In genomic region chr3:129003578-129004112, GRCh38 we compare ENCODE assay signal across 1 cellular context.
A peak's percentile ranks its signal among the peaks of the same experiment; 100 is the strongest.
TF ChIP-seq lines count a peak whose summit lies in the region.

No MANE protein-coding gene starts in this region.

TF ChIP-seq in H1, 55 proteins besides CTCF, POLR2A, EP300 and RAD21 (continued from another document):
- TF ChIP-seq CHD7 (IDR thresholded peaks at IDR 0.05; ENCODE audit: insufficient replicate concordance, low read length) = no peak
- TF ChIP-seq ATF3 (IDR thresholded peaks at IDR 0.05; ENCODE audit: insufficient read depth, low read depth, low read length) = no peak
- no peak for TF ChIP-seq USF2 (IDR thresholded peaks at IDR 0.05; ENCODE audit: low read length)
- no peak for TF ChIP-seq ASH2L (IDR thresholded peaks at IDR 0.05; ENCODE audit: low read length)
- TF ChIP-seq BRCA1 (IDR thresholded peaks at IDR 0.05; ENCODE audit: low read depth, low read length) = no peak
- TF ChIP-seq CBX8 (IDR thresholded peaks at IDR 0.05; ENCODE audit: borderline replicate concordance, low read depth, low read length) = no peak
- no peak for TF ChIP-seq KDM1A (IDR thresholded peaks at IDR 0.05; ENCODE audit: borderline replicate concordance, low read length)
- TF ChIP-seq TAF1 (IDR thresholded peaks at IDR 0.05; ENCODE audit: low read depth, low read length) = no peak
- no peak; the same call in 1 of the 2 replicates for TF ChIP-seq CEBPB (IDR thresholded peaks at IDR 0.05; ENCODE audit: low read depth, low read length)
- TF ChIP-seq EGR1 (IDR thresholded peaks at IDR 0.05; ENCODE audit: borderline replicate concordance, low read depth, low read length) = no peak
- no peak for TF ChIP-seq ATF2 (IDR thresholded peaks at IDR 0.05; ENCODE audit: low read length)
- TF ChIP-seq YY1 (IDR thresholded peaks at IDR 0.05; ENCODE audit: low read depth, low read length) = no peak
- peak; percentile 52 for TF ChIP-seq EZH2 (IDR thresholded peaks at IDR 0.05; ENCODE audit: low read depth, low read length, severe bottlenecking)
- TF ChIP-seq TCF12 (IDR thresholded peaks at IDR 0.05; ENCODE audit: low read depth, low read length) = no peak
- peak; percentile 83 for TF ChIP-seq KDM4A (IDR thresholded peaks at IDR 0.05; ENCODE audit: low read depth, low read length, severe bottlenecking)
- TF ChIP-seq MAX (IDR thresholded peaks at IDR 0.05) = peak; percentile 89
- no peak for TF ChIP-seq JUND (IDR thresholded peaks at IDR 0.05; ENCODE audit: low read length)
- TF ChIP-seq FOSL1 (IDR thresholded peaks at IDR 0.05; ENCODE audit: insufficient read depth, low read depth, low read length) = 0 out of 2 replicates have a peak, but pooled peaks have one; percentile 44
- no peak for TF ChIP-seq TEAD4 (IDR thresholded peaks at IDR 0.05; ENCODE audit: low read depth, low read length)
- TF ChIP-seq SUZ12 (IDR thresholded peaks at IDR 0.05; ENCODE audit: low read length) = peak; percentile 36
- no peak for TF ChIP-seq CREB1 (IDR thresholded peaks at IDR 0.05)
- TF ChIP-seq ZNF274 (IDR thresholded peaks at IDR 0.05; ENCODE audit: borderline replicate concordance, extremely low read depth, low read length) = no peak
- TF ChIP-seq CHD1 (IDR thresholded peaks at IDR 0.05; ENCODE audit: low read depth, low read length) = no peak
- TF ChIP-seq MAFK (IDR thresholded peaks at IDR 0.05; ENCODE audit: low read depth, low read length) = no peak
- no peak for TF ChIP-seq GABPA (IDR thresholded peaks at IDR 0.05; ENCODE audit: borderline replicate concordance, insufficient read depth, low read length)
- TF ChIP-seq POU5F1 (IDR thresholded peaks at IDR 0.05; ENCODE audit: low read depth, low read length) = no peak
- no peak for TF ChIP-seq HDAC2 (IDR thresholded peaks at IDR 0.05; ENCODE audit: borderline replicate concordance in 1 of 2, low read depth in 2 of 2, low read length in 2 of 2)
- TF ChIP-seq CHD2 (IDR thresholded peaks at IDR 0.05; ENCODE audit: low read length) = no peak
- no peak for TF ChIP-seq SIN3A (conservative IDR thresholded peaks at IDR 0.05 in 1 of 2, IDR thresholded peaks at IDR 0.05 in 1 of 2; ENCODE audit: low read depth in 1 of 2, low read length in 2 of 2)
- no peak for TF ChIP-seq KDM5A (IDR thresholded peaks at IDR 0.05; ENCODE audit: low read length)
- TF ChIP-seq RXRA (IDR thresholded peaks at IDR 0.05; ENCODE audit: insufficient read depth, low read depth, low read length) = no peak
- TF ChIP-seq RFX5 (IDR thresholded peaks at IDR 0.05; ENCODE audit: borderline replicate concordance, low read depth, low read length) = no peak
- TF ChIP-seq TAF7 (optimal IDR thresholded peaks at IDR 0.05; ENCODE audit: borderline replicate concordance, low read depth, low read length) = no peak
- TF ChIP-seq RBBP5 (IDR thresholded peaks at IDR 0.05; ENCODE audit: borderline replicate concordance, low read depth, low read length) = no peak
- no peak for TF ChIP-seq SAP30 (IDR thresholded peaks at IDR 0.05; ENCODE audit: insufficient read depth, insufficient replicate concordance, low read length)
- TF ChIP-seq SP2 (IDR thresholded peaks at IDR 0.05; ENCODE audit: low read length) = no peak
- no peak for TF ChIP-seq NANOG (IDR thresholded peaks at IDR 0.05; ENCODE audit: insufficient read depth, low read depth, low read length, poor library complexity, severe bottlenecking)
- no peak for TF ChIP-seq HDAC6 (IDR thresholded peaks at IDR 0.05; ENCODE audit: low read depth, low read length)
- TF ChIP-seq BCL11A (IDR thresholded peaks at IDR 0.05; ENCODE audit: low read depth in 2 of 2, low read length in 2 of 2) = no peak
- peak; percentile 63 for TF ChIP-seq E2F6 (IDR thresholded peaks at IDR 0.05)
- peak; percentile 19 for TF ChIP-seq RNF2 (IDR thresholded peaks at IDR 0.05; ENCODE audit: borderline replicate concordance, low read depth, low read length, missing control alignments, poor library complexity, severe bottlenecking)
- TF ChIP-seq SRF (IDR thresholded peaks at IDR 0.05; ENCODE audit: low read depth, low read length) = no peak
- TF ChIP-seq CTBP2 (IDR thresholded peaks at IDR 0.05; ENCODE audit: borderline replicate concordance, insufficient read depth, insufficient read length, low read length) = no peak
- no peak for TF ChIP-seq BACH1 (IDR thresholded peaks at IDR 0.05; ENCODE audit: low read length)
- no peak for TF ChIP-seq NRF1 (IDR thresholded peaks at IDR 0.05; ENCODE audit: low read depth, low read length)
- no peak for TF ChIP-seq GTF2F1 (IDR thresholded peaks at IDR 0.05; ENCODE audit: borderline replicate concordance, low read depth, low read length)
- TF ChIP-seq TBP (IDR thresholded peaks at IDR 0.05; ENCODE audit: low read depth, low read length) = no peak
- no peak for TF ChIP-seq PHF8 (conservative IDR thresholded peaks at IDR 0.05; ENCODE audit: low read depth, low read length)
- no peak for TF ChIP-seq SP4 (IDR thresholded peaks at IDR 0.05; ENCODE audit: low read length)
- TF ChIP-seq JUN (IDR thresholded peaks at IDR 0.05; ENCODE audit: low read depth, low read length) = no peak
- no peak for TF ChIP-seq CBX5 (IDR thresholded peaks at IDR 0.05; ENCODE audit: low read depth, low read length)
- TF ChIP-seq SP1 (IDR thresholded peaks at IDR 0.05; ENCODE audit: low read depth, low read length) = no peak
TF ChIP-seq in H1: peak in this region for 7.
